ENCODE assay signal across 8 cellular contexts in the genomic region with DNA sequence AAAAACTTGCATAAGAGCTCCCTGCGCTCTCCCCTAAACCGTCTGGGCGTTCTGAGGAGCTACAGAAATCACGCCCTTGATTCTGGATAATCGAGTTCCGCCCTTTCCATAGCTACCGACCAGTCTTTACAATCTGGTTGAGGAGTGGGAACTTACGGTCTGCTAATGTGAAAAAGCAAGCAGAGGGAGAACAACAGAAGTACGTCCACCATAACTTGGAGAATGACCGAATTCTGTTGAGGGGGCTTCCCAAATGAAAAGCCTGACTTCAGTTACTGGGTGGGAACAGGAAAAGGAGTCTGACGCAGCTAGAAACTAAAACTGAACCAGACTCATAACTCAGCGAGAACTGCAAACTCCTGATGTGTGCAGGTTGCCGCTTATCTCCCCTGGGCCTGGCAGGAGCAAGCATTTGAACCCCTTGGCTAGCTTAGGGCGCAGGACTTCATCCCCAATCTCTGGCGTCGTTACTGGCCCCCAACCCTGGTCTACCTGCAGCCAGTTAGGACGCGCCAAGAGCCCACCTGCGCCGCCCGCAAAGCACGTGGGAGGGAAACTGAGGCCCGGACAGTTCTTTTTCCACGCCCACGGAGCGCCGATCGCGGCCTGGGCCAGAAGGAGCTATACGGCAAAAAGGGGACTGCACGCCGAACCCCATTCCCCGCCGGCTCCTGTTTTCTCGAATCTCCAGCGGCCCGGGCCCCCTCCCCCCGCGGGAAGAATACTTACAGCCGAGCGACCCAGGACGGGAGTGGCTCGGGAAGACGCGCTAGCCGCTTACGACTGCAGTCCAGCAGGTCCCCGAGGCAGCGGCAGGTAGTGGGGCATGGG. TPM values are rescaled to one million over a fixed set of nuclear protein-coding genes. Genes with fewer than 3 reads are reported as not detected.
A peak's percentile ranks its signal among the peaks of the same experiment; 100 is the strongest.
DNase-seq lines count a peak whose midpoint lies in the region; ATAC-seq, FAIRE-seq and TF ChIP-seq lines count a peak whose summit lies in the region.

No MANE protein-coding gene starts in this region.

- peak overlapping the region; percentile 94 to 98 (median 94) for H3K27ac ChIP-seq in pancreas

- peaks cover 3% of the 10 kb centered on the region for H3K4me1 Mint-ChIP-seq in T-helper 2 cell treated with Interferon-gamma antibody and Interleukin-4, amounts not matched to agents 5 μg/mL and 100 μg/mL, for 36 hours (ENCODE audit: low read depth)

- ATAC-seq in HG03097 (IDR thresholded peaks at IDR 0.05; ENCODE audit: low FRiP score, unreplicated experiment) (peak; percentile 39), pancreas (peak; percentile 36 to 52 (median 42)), HG02798 (IDR thresholded peaks at IDR 0.05; ENCODE audit: poor library complexity, unreplicated experiment) (no peak)

- peak; percentile 44 for DNase-seq in GM13976 (ENCODE audit: low spot score)
- DNase-seq in SK-N-DZ (ENCODE audit: low spot score) = peak; percentile 51
- peak; percentile 2 for DNase-seq in germinal center (ENCODE audit: low spot score)
- peak in 4 of 6 donors; percentile 16 to 86 (median 48) for DNase-seq in pancreas
- no peak for DNase-seq in T-helper 2 cell treated with Interferon-gamma antibody and Interleukin-4, amounts not matched to agents 5 μg/mL and 100 μg/mL, for 36 hours (ENCODE audit: low spot score)
- DNase-seq in NOMO-1 treated with DMSO at 0.1 percent for 48 hours (lab: John Stamatoyannopoulos, UW; ENCODE audit: unreplicated experiment) = no peak

- 0 to 1% methylated on average over 49 of the region's 49 CpGs for WGBS in pancreas, 2 donors

- no peaks in the 10 kb centered on the region for H3K36me3 Mint-ChIP-seq in T-helper 2 cell treated with Interferon-gamma antibody and Interleukin-4, amounts not matched to agents 5 μg/mL and 100 μg/mL, for 36 hours (ENCODE audit: low read depth)

- H3K27me3 ChIP-seq in pancreas = no peaks in the 10 kb centered on the region

- peaks cover 29 to 52% (median 44%) of the 10 kb centered on the region in 3 donors for H3K4me1 ChIP-seq in pancreas

- peak overlapping the region; percentile 60 to 93 (median 66) for H3K4me3 ChIP-seq in pancreas

- H3K36me3 ChIP-seq in pancreas = no peaks in the 10 kb centered on the region

- in situ Hi-C loops in GM13976 (cut with MboI; ENCODE audit: low sequenced_read_pairs, unreplicated experiment) = no loop called here

- FAIRE-seq in pancreas (lab: Jason Lieb, UNC) = no peak

- H3K9me3 Mint-ChIP-seq in T-helper 2 cell treated with Interferon-gamma antibody and Interleukin-4, amounts not matched to agents 5 μg/mL and 100 μg/mL, for 36 hours = no peaks in the 10 kb centered on the region

- no peaks in the 10 kb centered on the region for H3K9me3 ChIP-seq in pancreas

- H3K27ac Mint-ChIP-seq in T-helper 2 cell treated with Interferon-gamma antibody and Interleukin-4, amounts not matched to agents 5 μg/mL and 100 μg/mL, for 36 hours = no peak overlapping the region

- H3K4me3 Mint-ChIP-seq in T-helper 2 cell treated with Interferon-gamma antibody and Interleukin-4, amounts not matched to agents 5 μg/mL and 100 μg/mL, for 36 hours = no peak overlapping the region

- intact Hi-C loops in pancreas (cut with DNase I) = no loop called here

- peaks cover 42% of the 10 kb centered on the region for H3K27me3 Mint-ChIP-seq in T-helper 2 cell treated with Interferon-gamma antibody and Interleukin-4, amounts not matched to agents 5 μg/mL and 100 μg/mL, for 36 hours (ENCODE audit: low read depth)

- TF ChIP-seq CTCF in GM13976 (IDR thresholded peaks at IDR 0.05; ENCODE audit: borderline replicate concordance, control extremely low read depth, extremely low read depth, insufficient read depth, missing control alignments) (no peak), pancreas (IDR thresholded peaks at IDR 0.05) (no peak)

RNA-seq across cellular contexts. Expression of a gene that starts 0.8 kb away (rescaled TPM):
- 7.2 and 10.4 TPM in 2 replicates for polyA plus RNA-seq in SK-N-DZ (2014; cell fraction: cytosol; rRNA removed)
- polyA plus RNA-seq in SK-N-DZ (2014; cell fraction: nucleus; rRNA removed) = 19.5 and 21.1 TPM in 2 replicates
- 10 to 100 TPM; 18.8 to 44.3 (median 28.5) TPM for total RNA-seq in pancreas
- 10 to 100 TPM in 1 of 2 donors, 1 to 10 TPM in 1; 7.2 to 12.8 TPM for polyA plus RNA-seq in pancreas

Comparison
In these comparisons a context has a peak if more than half of its experiments do, and no peak if none do; other contexts are left out.
1. DNase-seq: peak in GM13976 (single experiment), SK-N-DZ (single experiment), germinal center (single experiment) and pancreas (4 of 6); none in T-helper 2 cell treated with Interferon-gamma antibody and Interleukin-4, amounts not matched to agents 5 μg/mL and 100 μg/mL, for 36 hours (single experiment) and NOMO-1 treated with DMSO at 0.1 percent for 48 hours (single experiment).